In genomic region chr3:8979262-8979661, GRCh38 we compare ENCODE assay signal across 29 cellular contexts.
"Had no signal": no experiment of that assay in that cellular context is flagged by ENCODE, and none has a peak within 500 bp of the region (broad histone marks: within the 10 kb centered on the region; RNA-seq: fewer than 3 reads in every experiment).

No MANE protein-coding gene starts in this region.

- DNase-seq: activated CD4-positive, alpha-beta memory T cell treated with anti-CD3 and anti-CD28 coated beads, Interleukin-2, amount 10 ng/mL, durations not matched to agents 7 days and 5 days; activated CD4-positive, alpha-beta T cell treated with anti-CD3 and anti-CD28 coated beads for 1 hour; activated CD4-positive, alpha-beta T cell treated with anti-CD3 and anti-CD28 coated beads for 4 hours; activated CD4-positive, alpha-beta T cell treated with anti-CD3 and anti-CD28 coated beads, Interleukin-2, amount 10 ng/mL, durations not matched to agents 7 days and 5 days; activated CD4-positive, alpha-beta T cell treated with anti-CD3 and anti-CD28 coated beads, Interleukin-2, amount 50 U/mL, for 4 hours; activated CD8-positive, alpha-beta memory T cell treated with anti-CD3 and anti-CD28 coated beads, Interleukin-2, amount 50 U/mL, for 48 hours; activated gamma-delta T cell treated with Interleukin-2 at 50 U/mL for 16 hours; activated naive CD4-positive, alpha-beta T cell treated with anti-CD3 and anti-CD28 coated beads for 36 hours; activated naive CD8-positive, alpha-beta T cell treated with anti-CD3 and anti-CD28 coated beads for 36 hours; activated naive CD8-positive, alpha-beta T cell treated with anti-CD3 and anti-CD28 coated beads, Interleukin-2, amount 50 U/mL, for 24 hours; activated T-cell treated with anti-CD3 and anti-CD28 coated beads for 4 hours; activated T-cell treated with anti-CD3 and anti-CD28 coated beads, Interleukin-2, amount 50 U/mL, for 24 hours; activated T-cell treated with anti-CD3 and anti-CD28 coated beads, Interleukin-2, amount 50 U/mL, for 72 hours; adrenal gland; central memory CD4-positive, alpha-beta T cell; cerebellar nuclear complex; colonic mucosa; effector CD8-positive, alpha-beta T cell; esophagus squamous epithelium; foreskin fibroblast; head of caudate nucleus; T-helper 2 cell had no signal

- H3K9me3 ChIP-seq: adrenal gland, colonic mucosa had no signal

- H3K36me3 ChIP-seq: adrenal gland, ascending aorta, breast epithelium, cardiac muscle cell, colonic mucosa, esophagus squamous epithelium had no signal

- ATAC-seq: activated naive CD8-positive, alpha-beta T cell treated with anti-CD3 and anti-CD28 coated beads, Interleukin-2, amount 50 U/mL, for 24 hours; activated T-cell treated with anti-CD3 and anti-CD28 coated beads, Interleukin-2, amount 50 U/mL, for 72 hours; WTC11 had no signal

- H3K27ac ChIP-seq: adrenal gland, ascending aorta, breast epithelium, cardiac muscle cell, colonic mucosa, esophagus squamous epithelium, VCaP had no signal

- H3K4me3 ChIP-seq: adrenal gland, ascending aorta, breast epithelium, cardiac muscle cell, colonic mucosa, esophagus squamous epithelium had no signal

- H3K4me1 ChIP-seq: adrenal gland, ascending aorta, breast epithelium, colonic mucosa, esophagus squamous epithelium had no signal

- FAIRE-seq: endometrium, frontal cortex had no signal

- H3K27me3 ChIP-seq: adrenal gland, ascending aorta, cardiac muscle cell, colonic mucosa had no signal
